Comparison of ENCODE assay signal across 14 cellular contexts in genomic region chr4:169338246-169338645, GRCh38.
"Had no signal": no experiment of that assay in that cellular context is flagged by ENCODE, and none has a peak within 500 bp of the region (broad histone marks: within the 10 kb centered on the region; RNA-seq: fewer than 3 reads in every experiment).

No MANE protein-coding gene starts in this region.

- H3K4me3 ChIP-seq: esophagus squamous epithelium, gastrocnemius medialis, heart right ventricle, pancreas, uterus had no signal

- H3K27ac ChIP-seq: esophagus squamous epithelium, gastrocnemius medialis, heart right ventricle, pancreas, uterus had no signal

- H3K36me3 Mint-ChIP-seq: activated naive CD4-positive, alpha-beta T cell treated with anti-CD3 and anti-CD28 coated beads, Interleukin-2, amount 50 U/mL, for 72 hours had no signal

- DNase-seq: activated effector memory CD4-positive, alpha-beta T cell treated with anti-CD3 and anti-CD28 coated beads, Interleukin-2, amount 50 U/mL, for 16 hours; activated T-cell treated with anti-CD3 and anti-CD28 coated beads, Interleukin-2, amount 50 U/mL, for 4 hours; amygdala; esophagus squamous epithelium; gastrocnemius medialis; heart right ventricle; left ventricle myocardium superior; pancreas; stimulated activated CD4-positive, alpha-beta T cell treated with anti-CD3 and anti-CD28 coated beads, Interleukin-15, amount 100 ng/mL, for 24 hours; T-helper 2 cell; uterus had no signal

- H3K36me3 ChIP-seq: esophagus squamous epithelium, gastrocnemius medialis, heart right ventricle, pancreas, uterus had no signal

- H3K9me3 ChIP-seq: esophagus squamous epithelium, gastrocnemius medialis, pancreas, uterus had no signal

- H3K9me3 Mint-ChIP-seq: activated naive CD4-positive, alpha-beta T cell treated with anti-CD3 and anti-CD28 coated beads, Interleukin-2, amount 50 U/mL, for 72 hours; activated T-cell treated with anti-CD3 and anti-CD28 coated beads, Interleukin-2, amount 50 U/mL, for 4 hours had no signal

- H3K27me3 ChIP-seq: esophagus squamous epithelium, gastrocnemius medialis, heart right ventricle, pancreas, uterus had no signal

- H3K4me3 Mint-ChIP-seq: activated T-cell treated with anti-CD3 and anti-CD28 coated beads, Interleukin-2, amount 50 U/mL, for 4 hours; neural crest cell had no signal

- H3K4me1 Mint-ChIP-seq: neural crest cell had no signal

- H3K4me1 ChIP-seq: uterus had no signal

- H3K27ac Mint-ChIP-seq: activated naive CD4-positive, alpha-beta T cell treated with anti-CD3 and anti-CD28 coated beads, Interleukin-2, amount 50 U/mL, for 72 hours had no signal

- ATAC-seq: activated CD4-positive, CD25-positive, alpha-beta regulatory T cell treated with anti-CD3 and anti-CD28 coated beads, Interleukin-2, amount 50 U/mL, for 24 hours; activated naive CD4-positive, alpha-beta T cell treated with anti-CD3 and anti-CD28 coated beads, Interleukin-2, amount 50 U/mL, for 72 hours; activated T-cell treated with anti-CD3 and anti-CD28 coated beads, Interleukin-2, amount 50 U/mL, for 4 hours; gastrocnemius medialis; heart right ventricle; left ventricle myocardium superior; pancreas had no signal
